In genomic region chr2:225534697-225535096, GRCh38 we compare ENCODE assay signal across 17 cellular contexts.
"Had no signal": no experiment of that assay in that cellular context is flagged by ENCODE, and none has a peak within 500 bp of the region (broad histone marks: within the 10 kb centered on the region; RNA-seq: fewer than 3 reads in every experiment).

No MANE protein-coding gene starts in this region.

- H3K4me3 Mint-ChIP-seq: activated CD4-positive, alpha-beta memory T cell treated with anti-CD3 and anti-CD28 coated beads for 36 hours; activated CD8-positive, alpha-beta memory T cell treated with anti-CD3 and anti-CD28 coated beads, Interleukin-2, amount 10 ng/mL, durations not matched to agents 7 days and 5 days; T-cell had no signal

- H3K9me3 ChIP-seq: gastroesophageal sphincter, ovary, right lobe of liver, thoracic aorta had no signal

- H3K4me1 ChIP-seq: gastroesophageal sphincter, right lobe of liver, spleen, stomach had no signal

- DNase-seq: activated CD4-positive, alpha-beta memory T cell treated with anti-CD3 and anti-CD28 coated beads for 36 hours; activated CD8-positive, alpha-beta memory T cell treated with anti-CD3 and anti-CD28 coated beads, Interleukin-2, amount 10 ng/mL, durations not matched to agents 7 days and 5 days; activated naive CD4-positive, alpha-beta T cell treated with anti-CD3 and anti-CD28 coated beads, Interleukin-2, amount 50 U/mL, for 16 hours; activated T-cell treated with anti-CD3 and anti-CD28 coated beads, Interleukin-2, amount 50 U/mL, for 1 hour; dorsolateral prefrontal cortex; ovary; right lobe of liver; spleen; stimulated activated CD4-positive, alpha-beta T cell treated with anti-CD3 and anti-CD28 coated beads, Interleukin-1b, Interleukin-23, amount 100 ng/mL, for 48 hours; stomach; T-cell; T1000 had no signal

- H3K4me1 Mint-ChIP-seq: activated CD8-positive, alpha-beta memory T cell treated with anti-CD3 and anti-CD28 coated beads, Interleukin-2, amount 10 ng/mL, durations not matched to agents 7 days and 5 days; T-cell had no signal

- H3K36me3 ChIP-seq: cardiac muscle cell, gastroesophageal sphincter, ovary, right lobe of liver, spleen, stomach, thoracic aorta had no signal

- H3K36me3 Mint-ChIP-seq: activated CD4-positive, alpha-beta memory T cell treated with anti-CD3 and anti-CD28 coated beads for 36 hours; activated CD8-positive, alpha-beta memory T cell treated with anti-CD3 and anti-CD28 coated beads, Interleukin-2, amount 10 ng/mL, durations not matched to agents 7 days and 5 days; T-cell had no signal

- H3K27ac Mint-ChIP-seq: activated CD4-positive, alpha-beta memory T cell treated with anti-CD3 and anti-CD28 coated beads for 36 hours; activated CD8-positive, alpha-beta memory T cell treated with anti-CD3 and anti-CD28 coated beads, Interleukin-2, amount 10 ng/mL, durations not matched to agents 7 days and 5 days; T-cell had no signal

- H3K27me3 Mint-ChIP-seq: activated CD4-positive, alpha-beta memory T cell treated with anti-CD3 and anti-CD28 coated beads for 36 hours; activated CD8-positive, alpha-beta memory T cell treated with anti-CD3 and anti-CD28 coated beads, Interleukin-2, amount 10 ng/mL, durations not matched to agents 7 days and 5 days had no signal

- ATAC-seq: activated CD4-positive, CD25-positive, alpha-beta regulatory T cell treated with anti-CD3 and anti-CD28 coated beads, Interleukin-2, amount 50 U/mL, for 24 hours; activated CD8-positive, alpha-beta memory T cell treated with anti-CD3 and anti-CD28 coated beads, Interleukin-2, amount 10 ng/mL, durations not matched to agents 7 days and 5 days; gastroesophageal sphincter; left lobe of liver; right lobe of liver; T-cell had no signal

- H3K27ac ChIP-seq: cardiac muscle cell, dorsolateral prefrontal cortex, gastroesophageal sphincter, ovary, right lobe of liver, spleen, stomach, thoracic aorta had no signal

- H3K27me3 ChIP-seq: cardiac muscle cell, dorsolateral prefrontal cortex, gastroesophageal sphincter, ovary, right lobe of liver, spleen, stomach had no signal

- H3K9me3 Mint-ChIP-seq: activated CD4-positive, alpha-beta memory T cell treated with anti-CD3 and anti-CD28 coated beads for 36 hours; T-cell had no signal

- H3K4me3 ChIP-seq: cardiac muscle cell, dorsolateral prefrontal cortex, gastroesophageal sphincter, ovary, right lobe of liver, spleen, stomach, thoracic aorta had no signal
